Comparison of ENCODE assay signal across 20 cellular contexts in genomic region chr2:239026711-239027430, GRCh38.
DNase-seq lines count a peak whose midpoint lies in the region; TF ChIP-seq lines count a peak whose summit lies in the region.
"Had no signal": no experiment of that assay in that cellular context is flagged by ENCODE, and none has a peak within 500 bp of the region (broad histone marks: within the 10 kb centered on the region; RNA-seq: fewer than 3 reads in every experiment).

No MANE protein-coding gene starts in this region.

- no peak overlapping the region for H3K27ac ChIP-seq in spleen
- H3K27ac ChIP-seq: esophagus muscularis mucosa, testis had no signal

- H3K4me3 ChIP-seq in spleen: no peak overlapping the region
- H3K4me3 ChIP-seq: esophagus muscularis mucosa, testis had no signal

- intact Hi-C loops in spleen (cut with DNase I; ENCODE audit: low total_unique reads): no loop called here
- intact Hi-C loops in activated T-helper 2 cell treated with anti-CD3 and anti-CD28 coated beads, Interferon-gamma antibody, Interleukin-2, Interleukin-4, amounts not matched to agents 10 μg/mL and 5 μg/mL and 100 μg/mL, durations not matched to agents 14 hours and 24 hours and 36 hours (cut with micrococcal nuclease): no loop called here
- intact Hi-C loops in activated CD4-positive, alpha-beta T cell treated with anti-CD3 and anti-CD28 coated beads, Interleukin-2, amount 10 ng/mL, durations not matched to agents 24 days and 14 days (cut with micrococcal nuclease): no loop called here

- no peak overlapping the region for H3K27ac Mint-ChIP-seq in activated T-helper 2 cell treated with anti-CD3 and anti-CD28 coated beads, Interferon-gamma antibody, Interleukin-2, Interleukin-4, amounts not matched to agents 10 μg/mL and 5 μg/mL and 100 μg/mL, durations not matched to agents 14 hours and 24 hours and 36 hours
- H3K27ac Mint-ChIP-seq in activated CD4-positive, alpha-beta T cell treated with anti-CD3 and anti-CD28 coated beads, Interleukin-2, amount 10 ng/mL, durations not matched to agents 24 days and 14 days: no peak overlapping the region
- H3K27ac Mint-ChIP-seq: activated naive CD4-positive, alpha-beta T cell treated with anti-CD3 and anti-CD28 coated beads for 36 hours; CD4-positive, CD25-positive, alpha-beta regulatory T cell; HFFc6 had no signal

- peaks cover 9% of the 10 kb centered on the region for H3K27me3 Mint-ChIP-seq in activated T-helper 2 cell treated with anti-CD3 and anti-CD28 coated beads, Interferon-gamma antibody, Interleukin-2, Interleukin-4, amounts not matched to agents 10 μg/mL and 5 μg/mL and 100 μg/mL, durations not matched to agents 14 hours and 24 hours and 36 hours (ENCODE audit: low read depth)
- H3K27me3 Mint-ChIP-seq in activated CD4-positive, alpha-beta T cell treated with anti-CD3 and anti-CD28 coated beads, Interleukin-2, amount 10 ng/mL, durations not matched to agents 24 days and 14 days: peaks cover 8% of the 10 kb centered on the region

- H3K4me1 ChIP-seq in spleen: peaks cover 0 to 9% (median 0%) of the 10 kb centered on the region in 6 donors

- TF ChIP-seq CTCF in spleen (IDR thresholded peaks at IDR 0.05 in 8 of 11, conservative IDR thresholded peaks at IDR 0.05 in 3 of 11): no peak

- H3K36me3 Mint-ChIP-seq in activated T-helper 2 cell treated with anti-CD3 and anti-CD28 coated beads, Interferon-gamma antibody, Interleukin-2, Interleukin-4, amounts not matched to agents 10 μg/mL and 5 μg/mL and 100 μg/mL, durations not matched to agents 14 hours and 24 hours and 36 hours (ENCODE audit: low read depth): no peaks in the 10 kb centered on the region
- no peaks in the 10 kb centered on the region for H3K36me3 Mint-ChIP-seq in activated CD4-positive, alpha-beta T cell treated with anti-CD3 and anti-CD28 coated beads, Interleukin-2, amount 10 ng/mL, durations not matched to agents 24 days and 14 days (ENCODE audit: low read depth)
- H3K36me3 Mint-ChIP-seq: CD4-positive, CD25-positive, alpha-beta regulatory T cell had no signal

- peaks cover 0 to 55% (median 0%) of the 10 kb centered on the region in 7 donors for H3K27me3 ChIP-seq in spleen (replicated peaks in 1 of 7)
- H3K27me3 ChIP-seq: testis had no signal

- H3K36me3 ChIP-seq in spleen: no peaks in the 10 kb centered on the region
- H3K36me3 ChIP-seq: esophagus muscularis mucosa had no signal

- no peaks in the 10 kb centered on the region for H3K9me3 Mint-ChIP-seq in activated T-helper 2 cell treated with anti-CD3 and anti-CD28 coated beads, Interferon-gamma antibody, Interleukin-2, Interleukin-4, amounts not matched to agents 10 μg/mL and 5 μg/mL and 100 μg/mL, durations not matched to agents 14 hours and 24 hours and 36 hours
- H3K9me3 Mint-ChIP-seq in activated CD4-positive, alpha-beta T cell treated with anti-CD3 and anti-CD28 coated beads, Interleukin-2, amount 10 ng/mL, durations not matched to agents 24 days and 14 days: no peaks in the 10 kb centered on the region
- H3K9me3 Mint-ChIP-seq: activated naive CD4-positive, alpha-beta T cell treated with anti-CD3 and anti-CD28 coated beads for 36 hours; CD4-positive, CD25-positive, alpha-beta regulatory T cell; HFFc6 had no signal

- TF ChIP-seq POLR2A in spleen (IDR thresholded peaks at IDR 0.05): no peak

- H3K4me3 Mint-ChIP-seq in activated T-helper 2 cell treated with anti-CD3 and anti-CD28 coated beads, Interferon-gamma antibody, Interleukin-2, Interleukin-4, amounts not matched to agents 10 μg/mL and 5 μg/mL and 100 μg/mL, durations not matched to agents 14 hours and 24 hours and 36 hours (ENCODE audit: low read depth): no peak overlapping the region
- no peak overlapping the region for H3K4me3 Mint-ChIP-seq in activated CD4-positive, alpha-beta T cell treated with anti-CD3 and anti-CD28 coated beads, Interleukin-2, amount 10 ng/mL, durations not matched to agents 24 days and 14 days
- H3K4me3 Mint-ChIP-seq: activated naive CD4-positive, alpha-beta T cell treated with anti-CD3 and anti-CD28 coated beads for 36 hours; CD4-positive, CD25-positive, alpha-beta regulatory T cell; HFFc6 had no signal

- 76 to 85% (median 80%) methylated on average over 20 to 25 of the region's 25 CpGs for WGBS in spleen, 5 donors

- H3K4me1 Mint-ChIP-seq in activated T-helper 2 cell treated with anti-CD3 and anti-CD28 coated beads, Interferon-gamma antibody, Interleukin-2, Interleukin-4, amounts not matched to agents 10 μg/mL and 5 μg/mL and 100 μg/mL, durations not matched to agents 14 hours and 24 hours and 36 hours (ENCODE audit: low read depth): no peaks in the 10 kb centered on the region
- no peaks in the 10 kb centered on the region for H3K4me1 Mint-ChIP-seq in activated CD4-positive, alpha-beta T cell treated with anti-CD3 and anti-CD28 coated beads, Interleukin-2, amount 10 ng/mL, durations not matched to agents 24 days and 14 days
- H3K4me1 Mint-ChIP-seq: CD4-positive, CD25-positive, alpha-beta regulatory T cell had no signal

- no peaks in the 10 kb centered on the region for H3K9me3 ChIP-seq in spleen
- H3K9me3 ChIP-seq: esophagus muscularis mucosa, testis had no signal

- DNase-seq in activated effector memory CD4-positive, alpha-beta T cell treated with anti-CD3 and anti-CD28 coated beads, Interleukin-2, amount 50 U/mL, for 16 hours: peak; percentile 33
- DNase-seq in activated effector memory CD4-positive, alpha-beta T cell treated with Interleukin-2 at 50 U/mL for 16 hours: no peak
- DNase-seq in SK-N-DZ (ENCODE audit: low spot score) (peak; percentile 60), iPS-NIHi7 (ENCODE audit: extremely low spot score) (peak; percentile 52), spleen (peak; percentile 73), NCI-H1105 treated with DMSO at 0.1 percent for 48 hours (lab: John Stamatoyannopoulos, UW) (no peak)
- DNase-seq in activated T-helper 2 cell treated with anti-CD3 and anti-CD28 coated beads, Interferon-gamma antibody, Interleukin-2, Interleukin-4, amounts not matched to agents 10 μg/mL and 5 μg/mL and 100 μg/mL, durations not matched to agents 14 hours and 24 hours and 36 hours (ENCODE audit: low spot score): no peak
- no peak for DNase-seq in activated CD4-positive, alpha-beta T cell treated with anti-CD3 and anti-CD28 coated beads, Interleukin-2, amount 10 ng/mL, durations not matched to agents 24 days and 14 days
- DNase-seq: activated CD4-positive, alpha-beta T cell treated with anti-CD3 and anti-CD28 coated beads, Interleukin-2, amount 50 U/mL, for 4 hours; activated naive CD4-positive, alpha-beta T cell treated with anti-CD3 and anti-CD28 coated beads for 36 hours; activated T-cell treated with anti-CD3 and anti-CD28 coated beads for 4 hours; CD4-positive, CD25-positive, alpha-beta regulatory T cell; DMS79; effector CD4-positive, alpha-beta T cell; HFFc6; NCI-H1436 treated with DMSO at 0.1 percent for 48 hours; NCI-H226; NK-92 treated with Interleukin-12 subunit alpha and Interleukin-12 subunit beta, amount 100 ng/mL, for 24 hours; testis had no signal

Comparison
In these comparisons a context has a peak if more than half of its experiments do, and no peak if none do; other contexts are left out.
1. DNase-seq: peak in activated effector memory CD4-positive, alpha-beta T cell treated with anti-CD3 and anti-CD28 coated beads, Interleukin-2, amount 50 U/mL, for 16 hours (single experiment), SK-N-DZ (single experiment), iPS-NIHi7 (single experiment) and spleen (single experiment); none in activated effector memory CD4-positive, alpha-beta T cell treated with Interleukin-2 at 50 U/mL for 16 hours (single experiment), NCI-H1105 treated with DMSO at 0.1 percent for 48 hours (single experiment), activated T-helper 2 cell treated with anti-CD3 and anti-CD28 coated beads, Interferon-gamma antibody, Interleukin-2, Interleukin-4, amounts not matched to agents 10 μg/mL and 5 μg/mL and 100 μg/mL, durations not matched to agents 14 hours and 24 hours and 36 hours (single experiment) and activated CD4-positive, alpha-beta T cell treated with anti-CD3 and anti-CD28 coated beads, Interleukin-2, amount 10 ng/mL, durations not matched to agents 24 days and 14 days (single experiment).